ENCODE assay signal across 8 cellular contexts in the genomic region with DNA sequence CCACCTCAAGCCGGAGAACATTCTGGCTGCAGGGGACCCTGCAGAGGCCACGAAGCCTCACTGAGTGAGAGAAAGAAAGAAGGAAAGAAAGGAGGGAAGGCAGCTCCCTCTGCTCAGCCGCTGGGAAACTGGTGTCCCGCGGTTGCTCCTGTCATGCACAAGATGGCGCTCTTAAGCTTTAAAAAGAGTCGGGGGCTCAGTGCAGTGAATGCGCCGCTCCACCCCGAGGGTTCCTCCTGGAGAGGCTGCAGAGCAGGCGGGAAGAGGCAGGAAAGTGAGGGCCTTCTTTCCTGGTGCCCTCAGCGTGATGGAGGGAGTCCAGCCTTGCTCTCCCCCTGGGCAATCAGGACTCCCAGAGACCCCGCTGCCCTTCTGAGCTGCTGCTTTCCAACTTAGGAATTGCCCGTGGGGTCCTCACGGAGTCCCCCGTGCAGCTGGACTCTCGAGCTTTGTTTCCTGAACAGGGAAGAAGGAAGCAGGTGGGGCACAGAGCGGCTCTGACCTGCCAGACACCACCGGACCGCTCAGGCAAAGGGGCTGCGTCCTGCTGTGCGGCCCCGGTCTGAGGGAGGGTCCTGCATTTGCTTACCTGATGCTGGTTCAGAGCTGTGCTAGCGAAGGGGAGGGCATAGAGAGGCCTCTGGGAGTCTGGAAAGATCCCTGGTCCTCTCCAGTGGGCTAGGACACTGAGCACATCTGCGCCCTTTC.
DNase-seq lines count a peak whose midpoint lies in the region; ATAC-seq, FAIRE-seq and TF ChIP-seq lines count a peak whose summit lies in the region.

No MANE protein-coding gene starts in this region.

- H3K9ac ChIP-seq in H9 (ENCODE audit: extremely low read depth, insufficient read length, low read length), result no peak overlapping the region

- no peak overlapping the region for H3T11ph ChIP-seq in H9 (ENCODE audit: low read length)

- H3K18ac ChIP-seq in H9 (ENCODE audit: insufficient read length, low read depth, low read length), result no peak overlapping the region

- no peaks in the 10 kb centered on the region for H4K20me1 ChIP-seq in H9 (ENCODE audit: control insufficient read depth, insufficient read depth, insufficient read length)

- no peak overlapping the region for H2BK120ac ChIP-seq in H9 (ENCODE audit: low read depth, low read length, poor library complexity, severe bottlenecking)

- ATAC-seq in heart right ventricle (peak in 4 of 8 donors; percentile 7 to 72 (median 42)), pancreas (no peak)

- no peak overlapping the region for H2BK12ac ChIP-seq in H9 (ENCODE audit: insufficient read length, low read depth, low read length)

- H3K79me2 ChIP-seq in H9 (ENCODE audit: insufficient read depth, low read length), result no peaks in the 10 kb centered on the region

- H3K9me3 Mint-ChIP-seq in H9, result no peaks in the 10 kb centered on the region; a peak in 3 of 5 replicates

- H3K4ac ChIP-seq in H9 (ENCODE audit: low read depth, low read length), result no peak overlapping the region

- H3K23me2 ChIP-seq in H9 (ENCODE audit: insufficient read length, low read depth, low read length, poor library complexity, severe bottlenecking), result no peaks in the 10 kb centered on the region

- peak overlapping the region in 1 of 3 experiments; percentile 92; a peak in 2 of 7 replicates for H3K27ac Mint-ChIP-seq in H9

- H3K4me2 ChIP-seq in H9 (ENCODE audit: insufficient read depth, insufficient read length, low read length), result no peak overlapping the region

- no peak overlapping the region for H3K23ac ChIP-seq in H9 (ENCODE audit: insufficient read length, low read depth, low read length)

- no peaks in the 10 kb centered on the region for H3K36me3 ChIP-seq in heart right ventricle
- H3K36me3 ChIP-seq in tibial nerve, result no peaks in the 10 kb centered on the region
- H3K36me3 ChIP-seq in sigmoid colon, result no peaks in the 10 kb centered on the region
- H3K36me3 ChIP-seq in pancreas, result no peaks in the 10 kb centered on the region

- TF ChIP-seq POLR2A in tibial nerve (IDR thresholded peaks at IDR 0.05), result no peak
- no peak for TF ChIP-seq POLR2A in sigmoid colon (IDR thresholded peaks at IDR 0.05)

- H3K9me3 ChIP-seq in H9 (ENCODE audit: control insufficient read depth, low read depth, low read length) (no peaks in the 10 kb centered on the region), heart right ventricle (no peaks in the 10 kb centered on the region), tibial nerve (no peaks in the 10 kb centered on the region), sigmoid colon (no peaks in the 10 kb centered on the region), pancreas (no peaks in the 10 kb centered on the region)

- H4K91ac ChIP-seq in H9 (ENCODE audit: insufficient read length, low read depth, low read length), result no peak overlapping the region

- H3K79me1 ChIP-seq in H9 (ENCODE audit: insufficient read depth, low read depth, low read length, poor library complexity, severe bottlenecking), result no peaks in the 10 kb centered on the region

- H3K56ac ChIP-seq in H9 (ENCODE audit: insufficient read length, low read depth, low read length), result no peak overlapping the region

- TF ChIP-seq EP300 in tibial nerve (IDR thresholded peaks at IDR 0.05) (no peak), sigmoid colon (IDR thresholded peaks at IDR 0.05) (no peak)

- H3K27me3 ChIP-seq in H9 (ENCODE audit: insufficient read depth, low read length) (no peaks in the 10 kb centered on the region), heart right ventricle (peaks cover 0 to 99% (median 84%) of the 10 kb centered on the region in 7 donors), tibial nerve (peaks cover 0 to 28% of the 10 kb centered on the region in 2 donors), sigmoid colon (peaks cover 0 to 52% (median 29%) of the 10 kb centered on the region in 3 donors), pancreas (peaks cover 0 to 19% (median 0%) of the 10 kb centered on the region in 4 donors)

- no peak overlapping the region for H3K4me3 ChIP-seq in heart right ventricle
- no peak overlapping the region for H3K4me3 ChIP-seq in tibial nerve
- no peak overlapping the region for H3K4me3 ChIP-seq in sigmoid colon
- H3K4me3 ChIP-seq in pancreas, result no peak overlapping the region

- intact Hi-C loops in heart right ventricle (cut with DNase I), result loop anchor here (5.0 to 10.0 kb wide), 7 partner anchors 157 to 1707 kb away; no protein-coding TSS in a partner anchor
- intact Hi-C loops in sigmoid colon (cut with DNase I), result loop anchor here (10.0 kb wide), 1 partner anchor 1707 kb away; no protein-coding TSS in a partner anchor
- intact Hi-C loops in pancreas (cut with DNase I), result no loop called here

- H2BK15ac ChIP-seq in H9 (ENCODE audit: low read depth, low read length), result no peak overlapping the region

- H3K36me3 Mint-ChIP-seq in H9 (ENCODE audit: insufficient read depth in 1 of 3, low read depth in 3 of 3), result peaks cover 0 to 4% (median 0%) of the 10 kb centered on the region in 3 experiments; a peak in 2 of 7 replicates

- no peak overlapping the region for H4K5ac ChIP-seq in H9 (ENCODE audit: insufficient read length, low read depth, low read length)

- peaks cover 15% of the 10 kb centered on the region for H3K27me3 Mint-ChIP-seq in H9 (ENCODE audit: low read depth)

- H2AFZ ChIP-seq in H9 (ENCODE audit: low read length), result no peak overlapping the region

- no peak overlapping the region for H4K8ac ChIP-seq in H9 (replicated peaks; ENCODE audit: insufficient read length, low read depth, low read length)

- H2BK20ac ChIP-seq in H9 (ENCODE audit: low read depth, low read length, poor library complexity, severe bottlenecking), result no peak overlapping the region

- no peak overlapping the region for H2BK5ac ChIP-seq in H9 (ENCODE audit: insufficient read length, low read length)

- H2AK5ac ChIP-seq in H9 (ENCODE audit: insufficient read length, low read length), result no peak overlapping the region

- no peak overlapping the region for H3K4me3 Mint-ChIP-seq in H9

- no peak for FAIRE-seq in pancreas (lab: Jason Lieb, UNC)

- H3K27ac ChIP-seq in C4-2B, result no peak overlapping the region
- no peak overlapping the region for H3K27ac ChIP-seq in H9 (ENCODE audit: insufficient read length, low read depth, low read length)
- no peak overlapping the region for H3K27ac ChIP-seq in heart right ventricle
- H3K27ac ChIP-seq in tibial nerve, result no peak overlapping the region
- no peak overlapping the region for H3K27ac ChIP-seq in sigmoid colon
- H3K27ac ChIP-seq in pancreas, result no peak overlapping the region

- H3K4me1 ChIP-seq in H9 (ENCODE audit: insufficient read depth, low read length) (no peaks in the 10 kb centered on the region), heart right ventricle (no peaks in the 10 kb centered on the region), tibial nerve (peaks cover 0 to 7% (median 0%) of the 10 kb centered on the region in 4 donors), sigmoid colon (no peaks in the 10 kb centered on the region), pancreas (no peaks in the 10 kb centered on the region)

- peak overlapping the region; percentile 58 for H3K14ac ChIP-seq in H9 (ENCODE audit: insufficient read depth, low read length)

- DNase-seq in H9 (peak; percentile 89), RKO (ENCODE audit: low spot score) (peak; percentile 36), heart right ventricle (peak in 1 of 2 donors; percentile 29), tibial nerve (ENCODE audit: low spot score in 2 of 2) (peak in 1 of 2 donors; percentile 30), NCI-H1048 (lab: John Stamatoyannopoulos, UW) (no peak), sigmoid colon (no peak), pancreas (no peak)

- peak; percentile 85 for TF ChIP-seq CTCF in C4-2B (conservative IDR thresholded peaks at IDR 0.05)
- TF ChIP-seq CTCF in H9 (conservative IDR thresholded peaks at IDR 0.05), result peak; percentile 92; the same call in 2 of the 3 replicates
- peak in 8 of 9 donors; percentile 32 to 66 (median 58) for TF ChIP-seq CTCF in heart right ventricle (IDR thresholded peaks at IDR 0.05)
- TF ChIP-seq CTCF in tibial nerve (IDR thresholded peaks at IDR 0.05), result peak in 4 of 5 experiments; percentile 38 to 63 (median 40)
- peak in 1 of 4 experiments; percentile 18 for TF ChIP-seq CTCF in sigmoid colon (IDR thresholded peaks at IDR 0.05)
- peak in 1 of 4 donors; percentile 5 for TF ChIP-seq CTCF in pancreas (IDR thresholded peaks at IDR 0.05)

- no CpG with 5 or more reads among the region's 25 CpGs for WGBS in H9 (ENCODE audit: extremely low coverage, insufficient read length, low lambda C conversion rate)
- 37 to 39% methylated on average over 25 of the region's 25 CpGs for WGBS in heart right ventricle, 2 donors
- WGBS in tibial nerve, 2 donors, result 40 to 42% methylated on average over 24 to 25 of the region's 25 CpGs
- 38 to 42% methylated on average over 25 of the region's 25 CpGs for WGBS in sigmoid colon, 2 donors
- WGBS in pancreas, 2 donors, result 27 to 33% methylated on average over 25 of the region's 25 CpGs

- peaks cover 30 to 35% of the 10 kb centered on the region in 2 experiments for H3K4me1 Mint-ChIP-seq in H9

Comparison
In these comparisons a context has a peak if more than half of its experiments do, and no peak if none do; other contexts are left out.
1. DNase-seq: peak in H9 (single experiment) and RKO (single experiment); none in NCI-H1048 (single experiment), sigmoid colon (single experiment) and pancreas (0 of 6).
2. intact Hi-C loops: an anchor here in heart right ventricle (5.0 to 10.0 kb wide) and sigmoid colon (10.0 kb wide); none called in pancreas.